In genomic region chr12:96194572-96194889, GRCh38 we compare ENCODE assay signal across 1 cellular context.
TF ChIP-seq lines count a peak whose summit lies in the region.

No MANE protein-coding gene starts in this region.

TF ChIP-seq in IMR-90, 13 proteins besides CTCF, POLR2A, EP300 and RAD21 (continued from another document):
- no peak for TF ChIP-seq BHLHE40 (IDR thresholded peaks at IDR 0.05; ENCODE audit: low read depth, low read length)
- TF ChIP-seq CHD1 (IDR thresholded peaks at IDR 0.05; ENCODE audit: low read depth, low read length): no peak
